ENCODE assay signal across 11 cellular contexts in genomic region chr19:7830823-7831222, GRCh38. TPM values are rescaled to one million over a fixed set of nuclear protein-coding genes. Genes with fewer than 3 reads are reported as not detected.
DNase-seq lines count a peak whose midpoint lies in the region; ATAC-seq, FAIRE-seq and TF ChIP-seq lines count a peak whose summit lies in the region.
"Had no signal": no experiment of that assay in that cellular context is flagged by ENCODE, and none has a peak within 500 bp of the region (broad histone marks: within the 10 kb centered on the region; RNA-seq: fewer than 3 reads in every experiment).

No MANE protein-coding gene starts in this region.

- no peaks in the 10 kb centered on the region for H3K36me3 Mint-ChIP-seq in activated CD4-positive, alpha-beta T cell treated with anti-CD3 and anti-CD28 coated beads for 36 hours (ENCODE audit: low read depth)
- no peaks in the 10 kb centered on the region for H3K36me3 Mint-ChIP-seq in activated T-helper 1 cell treated with anti-CD3 and anti-CD28 coated beads, Interleukin-12 subunit alpha, Interleukin-12 subunit beta, Interleukin-2, Interleukin-4 antibody, amounts not matched to agents 30 ng/mL and 10 ng/mL and 1 ng/mL, durations not matched to agents 14 hours and 24 hours and 36 hours (ENCODE audit: low read depth)
- H3K36me3 Mint-ChIP-seq in immature natural killer cell = no peaks in the 10 kb centered on the region

- POLR2A ChIA-PET in activated CD4-positive, alpha-beta T cell treated with anti-CD3 and anti-CD28 coated beads for 36 hours (lab: Charles Lee) = interaction anchor here (0.9 kb wide), 1 partner anchor 186 kb away, joined by 3 read pairs; no protein-coding TSS in a partner anchor

- H3K27ac ChIP-seq in substantia nigra (ENCODE audit: low read depth, low read length, poor library complexity, severe bottlenecking) = peak overlapping the region; percentile 81

- intact Hi-C loops in activated CD4-positive, alpha-beta T cell treated with anti-CD3 and anti-CD28 coated beads for 36 hours (cut with DNase I, micrococcal nuclease) = loop anchor here in 1 of 2 experiments (1.0 kb wide), 4 partner anchors 194 to 559 kb away; partner anchors contain the start of genes RAB11B and STXBP2
- intact Hi-C loops in activated T-helper 1 cell treated with anti-CD3 and anti-CD28 coated beads, Interleukin-12 subunit alpha, Interleukin-12 subunit beta, Interleukin-2, Interleukin-4 antibody, amounts not matched to agents 30 ng/mL and 10 ng/mL and 1 ng/mL, durations not matched to agents 14 hours and 24 hours and 36 hours (cut with micrococcal nuclease) = no loop called here

- CTCF ChIA-PET in activated CD4-positive, alpha-beta T cell treated with anti-CD3 and anti-CD28 coated beads for 36 hours (lab: Charles Lee) = interaction anchor here (1.0 kb wide), 1 partner anchor 19 kb away, joined by 3 read pairs; no protein-coding TSS in a partner anchor

- peaks cover 14% of the 10 kb centered on the region for H3K4me1 Mint-ChIP-seq in activated CD4-positive, alpha-beta T cell treated with anti-CD3 and anti-CD28 coated beads for 36 hours
- H3K4me1 Mint-ChIP-seq in activated T-helper 1 cell treated with anti-CD3 and anti-CD28 coated beads, Interleukin-12 subunit alpha, Interleukin-12 subunit beta, Interleukin-2, Interleukin-4 antibody, amounts not matched to agents 30 ng/mL and 10 ng/mL and 1 ng/mL, durations not matched to agents 14 hours and 24 hours and 36 hours (ENCODE audit: low read depth) = peaks cover 21% of the 10 kb centered on the region
- peaks cover 16 to 19% of the 10 kb centered on the region in 2 donors for H3K4me1 Mint-ChIP-seq in immature natural killer cell

- ATAC-seq in activated CD4-positive, alpha-beta T cell treated with anti-CD3 and anti-CD28 coated beads for 36 hours = no peak
- ATAC-seq in GM21528 (IDR thresholded peaks at IDR 0.05; ENCODE audit: low FRiP score, unreplicated experiment) = no peak

- H3K27me3 Mint-ChIP-seq in activated CD4-positive, alpha-beta T cell treated with anti-CD3 and anti-CD28 coated beads for 36 hours = peaks cover 2% of the 10 kb centered on the region
- H3K27me3 Mint-ChIP-seq in activated T-helper 1 cell treated with anti-CD3 and anti-CD28 coated beads, Interleukin-12 subunit alpha, Interleukin-12 subunit beta, Interleukin-2, Interleukin-4 antibody, amounts not matched to agents 30 ng/mL and 10 ng/mL and 1 ng/mL, durations not matched to agents 14 hours and 24 hours and 36 hours (ENCODE audit: insufficient read depth) = peaks cover 12% of the 10 kb centered on the region
- peaks cover 4 to 6% (median 5%) of the 10 kb centered on the region in 3 donors for H3K27me3 Mint-ChIP-seq in immature natural killer cell (ENCODE audit: low read depth in 3 of 3)

- peak overlapping the region; percentile 75 for H3K4me3 Mint-ChIP-seq in activated CD4-positive, alpha-beta T cell treated with anti-CD3 and anti-CD28 coated beads for 36 hours
- peak overlapping the region; percentile 86 for H3K4me3 Mint-ChIP-seq in activated T-helper 1 cell treated with anti-CD3 and anti-CD28 coated beads, Interleukin-12 subunit alpha, Interleukin-12 subunit beta, Interleukin-2, Interleukin-4 antibody, amounts not matched to agents 30 ng/mL and 10 ng/mL and 1 ng/mL, durations not matched to agents 14 hours and 24 hours and 36 hours
- peak overlapping the region; percentile 76 to 88 (median 77) for H3K4me3 Mint-ChIP-seq in immature natural killer cell

- DNase-seq in activated CD4-positive, alpha-beta T cell treated with anti-CD3 and anti-CD28 coated beads for 36 hours = no peak
- no peak for DNase-seq in activated CD4-positive, alpha-beta T cell treated with anti-CD3 and anti-CD28 coated beads, Interleukin-2, amount 50 U/mL, for 4 hours
- DNase-seq in activated T-helper 1 cell treated with anti-CD3 and anti-CD28 coated beads, Interleukin-12 subunit alpha, Interleukin-12 subunit beta, Interleukin-2, Interleukin-4 antibody, amounts not matched to agents 30 ng/mL and 10 ng/mL and 1 ng/mL, durations not matched to agents 14 hours and 24 hours and 36 hours (ENCODE audit: low spot score) = no peak
- DNase-seq in immature natural killer cell = no peak
- DNase-seq in substantia nigra (lab: John Stamatoyannopoulos, UW) = peak in 5 of 49 donors; percentile 8 to 20 (median 13)
- DNase-seq in germinal center (ENCODE audit: low spot score) = no peak
- no peak for DNase-seq in H54 (ENCODE audit: insufficient read length, low spot score)
- DNase-seq: NCI-H446 treated with DMSO at 0.1 percent for 48 hours; stimulated activated CD4-positive, alpha-beta T cell treated with anti-CD3 and anti-CD28 coated beads, Interleukin-12 subunit alpha, Interleukin-12 subunit beta, amount 100 ng/mL, for 4 hours had no signal

- no peaks in the 10 kb centered on the region for H3K9me3 Mint-ChIP-seq in activated CD4-positive, alpha-beta T cell treated with anti-CD3 and anti-CD28 coated beads for 36 hours (ENCODE audit: low read depth)
- no peaks in the 10 kb centered on the region for H3K9me3 Mint-ChIP-seq in activated T-helper 1 cell treated with anti-CD3 and anti-CD28 coated beads, Interleukin-12 subunit alpha, Interleukin-12 subunit beta, Interleukin-2, Interleukin-4 antibody, amounts not matched to agents 30 ng/mL and 10 ng/mL and 1 ng/mL, durations not matched to agents 14 hours and 24 hours and 36 hours
- H3K9me3 Mint-ChIP-seq in immature natural killer cell = no peaks in the 10 kb centered on the region

- FAIRE-seq in H54 (lab: Jason Lieb, UNC) = no peak
- FAIRE-seq: A204.1 had no signal

- no peak overlapping the region for H3K27ac Mint-ChIP-seq in activated CD4-positive, alpha-beta T cell treated with anti-CD3 and anti-CD28 coated beads for 36 hours
- peak overlapping the region; percentile 55 for H3K27ac Mint-ChIP-seq in activated T-helper 1 cell treated with anti-CD3 and anti-CD28 coated beads, Interleukin-12 subunit alpha, Interleukin-12 subunit beta, Interleukin-2, Interleukin-4 antibody, amounts not matched to agents 30 ng/mL and 10 ng/mL and 1 ng/mL, durations not matched to agents 14 hours and 24 hours and 36 hours
- H3K27ac Mint-ChIP-seq in immature natural killer cell = peak overlapping the region in 5 of 6 donors; percentile 16 to 76 (median 42)

- TF ChIP-seq POLR2A in H54 (IDR thresholded peaks at IDR 0.05; ENCODE audit: low read depth, low read length) = no peak

RNA-seq across cellular contexts. Expression of gene EVI5L, which starts 0.8 kb away (rescaled TPM):
- 1 to 10 TPM; 4.8 to 5.9 TPM for total RNA-seq in activated CD4-positive, alpha-beta T cell treated with anti-CD3 and anti-CD28 coated beads for 36 hours
- 4.4 TPM in 2 replicates for total RNA-seq in activated T-helper 1 cell treated with anti-CD3 and anti-CD28 coated beads, Interleukin-12 subunit alpha, Interleukin-12 subunit beta, Interleukin-2, Interleukin-4 antibody, amounts not matched to agents 30 ng/mL and 10 ng/mL and 1 ng/mL, durations not matched to agents 14 hours and 24 hours and 36 hours
- 1 to 10 TPM; 1.6 to 5.1 (median 2.7) TPM for polyA plus RNA-seq in immature natural killer cell

RNA-seq across cellular contexts. Expression of gene PRR36, which starts 43.4 kb away (rescaled TPM):
- total RNA-seq in activated CD4-positive, alpha-beta T cell treated with anti-CD3 and anti-CD28 coated beads for 36 hours = under 1 TPM; 0.09 to 0.14 TPM
- 0.05 and 0.17 TPM in 2 replicates for total RNA-seq in activated T-helper 1 cell treated with anti-CD3 and anti-CD28 coated beads, Interleukin-12 subunit alpha, Interleukin-12 subunit beta, Interleukin-2, Interleukin-4 antibody, amounts not matched to agents 30 ng/mL and 10 ng/mL and 1 ng/mL, durations not matched to agents 14 hours and 24 hours and 36 hours
- not detected for polyA plus RNA-seq in immature natural killer cell

RNA-seq across cellular contexts. Expression of gene LRRC8E, which starts 57.5 kb away (rescaled TPM):
- not detected for total RNA-seq in activated CD4-positive, alpha-beta T cell treated with anti-CD3 and anti-CD28 coated beads for 36 hours
- not detected in 2 replicates for total RNA-seq in activated T-helper 1 cell treated with anti-CD3 and anti-CD28 coated beads, Interleukin-12 subunit alpha, Interleukin-12 subunit beta, Interleukin-2, Interleukin-4 antibody, amounts not matched to agents 30 ng/mL and 10 ng/mL and 1 ng/mL, durations not matched to agents 14 hours and 24 hours and 36 hours
- polyA plus RNA-seq in immature natural killer cell = not detected
